8 cellular contexts compared by ENCODE assay signal in genomic region chr4:109560687-109561452, GRCh38. TPM values are rescaled to one million over a fixed set of nuclear protein-coding genes. Genes with fewer than 3 reads are reported as not detected.
DNase-seq lines count a peak whose midpoint lies in the region; TF ChIP-seq lines count a peak whose summit lies in the region.

No MANE protein-coding gene starts in this region.

- DNase-seq in H7, result peak; percentile 75
- peak; percentile 87 for DNase-seq in LHCN-M2 (ENCODE audit: low read depth)
- DNase-seq in central memory CD4-positive, alpha-beta T cell, result peak; percentile 76
- DNase-seq in kidney epithelial cell (ENCODE audit: low read depth), result peak; percentile 45
- peak; percentile 49 to 55 for DNase-seq in stimulated activated CD4-positive, alpha-beta T cell treated with anti-CD3 and anti-CD28 coated beads, Interleukin-15, amount 100 ng/mL, for 48 hours (ENCODE audit: low read depth in 2 of 2)
- no peak for DNase-seq in DMS114 treated with DMSO at 0.1 percent for 48 hours (lab: John Stamatoyannopoulos, UW; ENCODE audit: unreplicated experiment)

- H3K27ac ChIP-seq in VCaP, result peak overlapping the region; percentile 40

- peaks cover 2% of the 10 kb centered on the region; the same call in 1 of the 2 replicates for H3K27me3 ChIP-seq in H7 (ENCODE audit: control insufficient read depth, insufficient read depth, low read length)
- H3K27me3 ChIP-seq in kidney epithelial cell (ENCODE audit: control insufficient read depth, insufficient read depth, low read length), result no peaks in the 10 kb centered on the region

- H3K4me3 ChIP-seq in H7 (ENCODE audit: insufficient read depth, low read depth, low read length) (peak overlapping the region; percentile 60), kidney epithelial cell (ENCODE audit: low read depth, low read length) (peak overlapping the region; percentile 76)

- TF ChIP-seq CTCF in VCaP (conservative IDR thresholded peaks at IDR 0.05) (no peak), kidney epithelial cell (IDR thresholded peaks at IDR 0.05; ENCODE audit: insufficient read depth, low read length, poor library complexity, severe bottlenecking) (no peak)

- TF ChIP-seq POLR2A in GM10847 (IDR thresholded peaks at IDR 0.05; ENCODE audit: extremely low read depth, insufficient read length), result peak; percentile 36

- no peaks in the 10 kb centered on the region for H3K36me3 ChIP-seq in H7 (replicated peaks; ENCODE audit: control insufficient read depth, insufficient read depth, low read length)
- H3K36me3 ChIP-seq in kidney epithelial cell (ENCODE audit: control insufficient read depth, insufficient read depth, low read length), result no peaks in the 10 kb centered on the region

RNA-seq across cellular contexts. Expression of gene MCUB, which starts 0.8 kb away (rescaled TPM):
- total RNA-seq in H7 (2014; rRNA removed; shearing (Covaris generic)), result 16.9 and 18.1 TPM in 2 replicates
- 96.6 and 104 TPM in 2 replicates for total RNA-seq in LHCN-M2 (2014; rRNA removed)
- polyA plus RNA-seq in LHCN-M2 (2012), result 23.1 TPM
- 13.2 and 29.2 TPM in 2 replicates for total RNA-seq in kidney epithelial cell
